ENCODE assay signal across 8 cellular contexts in genomic region chr13:45511310-45512147, GRCh38. TPM values are rescaled to one million over a fixed set of nuclear protein-coding genes. Genes with fewer than 3 reads are reported as not detected.
DNase-seq lines count a peak whose midpoint lies in the region; ATAC-seq and TF ChIP-seq lines count a peak whose summit lies in the region.

No MANE protein-coding gene starts in this region.

- H3K79me1 ChIP-seq in neuronal stem cell (ENCODE audit: low read depth, low read length) = no peaks in the 10 kb centered on the region

- no peak overlapping the region for H2BK120ac ChIP-seq in neuronal stem cell (ENCODE audit: low read depth, low read length)

- no peak overlapping the region for H3K23ac ChIP-seq in neuronal stem cell (ENCODE audit: low read depth, low read length, poor library complexity)

- H3K4me1 Mint-ChIP-seq in Calu3 (ENCODE audit: low read depth, unreplicated experiment) = no peaks in the 10 kb centered on the region
- peaks cover 8% of the 10 kb centered on the region for H3K4me1 Mint-ChIP-seq in activated B cell treated with CpG ODN at 0.5 μM for 24 hours

- DNase-seq in Calu3 = peak; percentile 19
- peak; percentile 58 for DNase-seq in NCI-H2171 treated with DMSO at 0.1 percent for 48 hours (lab: John Stamatoyannopoulos, UW)
- no peak for DNase-seq in activated B cell treated with CpG ODN at 0.5 μM for 24 hours
- peak; percentile 84 for DNase-seq in fibroblast of the aortic adventitia (ENCODE audit: low read depth)
- DNase-seq in neuronal stem cell (ENCODE audit: low spot score) = peak; percentile 69

- no peak overlapping the region for H2BK5ac ChIP-seq in neuronal stem cell (ENCODE audit: low read length)

- peaks cover 10 to 82% of the 10 kb centered on the region in 2 donors for H3K36me3 ChIP-seq in neuronal stem cell (replicated peaks in 1 of 2; ENCODE audit: control insufficient read depth in 2 of 2, insufficient read depth in 2 of 2, low read length in 2 of 2)

- H3K27ac ChIP-seq in neuronal stem cell (replicated peaks; ENCODE audit: low read length) = no peak overlapping the region

- TF ChIP-seq CTCF in Calu3 (IDR thresholded peaks at IDR 0.05; ENCODE audit: unreplicated experiment) (no peak), activated B cell treated with CpG ODN at 0.5 μM for 24 hours (IDR thresholded peaks at IDR 0.05) (peak; percentile 83), fibroblast of the aortic adventitia (IDR thresholded peaks at IDR 0.05; ENCODE audit: insufficient read depth, low read length) (peak; percentile 85)

- peaks cover 0 to 7% of the 10 kb centered on the region in 2 donors for H3K4me1 ChIP-seq in neuronal stem cell (ENCODE audit: control insufficient read depth in 2 of 2, insufficient read depth in 1 of 2, low read depth in 1 of 2, low read length in 2 of 2)

- intact Hi-C loops in Calu3 (cut with micrococcal nuclease; ENCODE audit: unreplicated experiment) = no loop called here
- intact Hi-C loops in activated B cell treated with CpG ODN at 0.5 μM for 24 hours (cut with micrococcal nuclease) = loop anchor here (1.0 kb wide), 3 partner anchors 464 to 810 kb away; no protein-coding TSS in a partner anchor

- H3K27ac Mint-ChIP-seq in Calu3 (ENCODE audit: unreplicated experiment) = no peak overlapping the region
- no peak overlapping the region for H3K27ac Mint-ChIP-seq in activated B cell treated with CpG ODN at 0.5 μM for 24 hours

- H2BK12ac ChIP-seq in neuronal stem cell (ENCODE audit: low read length) = no peak overlapping the region

- WGBS in neuronal stem cell (ENCODE audit: extremely low coverage in 2 of 2, insufficient read length in 2 of 2, insufficient replicate concordance in 1 of 2), 2 donors = no CpG with 5 or more reads among the region's 3 CpGs

- no peak overlapping the region for H2AFZ ChIP-seq in neuronal stem cell (ENCODE audit: low read length)

- H3K14ac ChIP-seq in neuronal stem cell (ENCODE audit: low read length) = no peak overlapping the region

- POLR2A ChIA-PET in activated B cell treated with CpG ODN at 0.5 μM for 24 hours (lab: Charles Lee) = no interaction called here

- H3K36me3 Mint-ChIP-seq in Calu3 (ENCODE audit: insufficient read depth, unreplicated experiment) (peaks cover 18% of the 10 kb centered on the region), activated B cell treated with CpG ODN at 0.5 μM for 24 hours (ENCODE audit: low read depth) (peaks cover 71% of the 10 kb centered on the region)

- H3K9ac ChIP-seq in neuronal stem cell (ENCODE audit: low read depth, low read length, poor library complexity) = no peak overlapping the region

- H2BK15ac ChIP-seq in neuronal stem cell (ENCODE audit: low read length) = no peak overlapping the region

- no peak overlapping the region for H3K4me3 Mint-ChIP-seq in Calu3 (ENCODE audit: low read depth, unreplicated experiment)
- no peak overlapping the region for H3K4me3 Mint-ChIP-seq in activated B cell treated with CpG ODN at 0.5 μM for 24 hours

- no peak overlapping the region for H3K4ac ChIP-seq in neuronal stem cell (ENCODE audit: low read length)

- no peaks in the 10 kb centered on the region for H3K9me3 ChIP-seq in neuronal stem cell (replicated peaks in 1 of 2; ENCODE audit: control insufficient read depth in 2 of 2, insufficient read depth in 1 of 2, low read depth in 1 of 2, low read length in 2 of 2)

- H3K27me3 Mint-ChIP-seq in Calu3 (ENCODE audit: unreplicated experiment) = no peaks in the 10 kb centered on the region
- no peaks in the 10 kb centered on the region for H3K27me3 Mint-ChIP-seq in activated B cell treated with CpG ODN at 0.5 μM for 24 hours

- CTCF ChIA-PET in Calu3 (lab: Charles Lee) (no interaction called here), activated B cell treated with CpG ODN at 0.5 μM for 24 hours (lab: Charles Lee) (interaction anchor here (1.0 to 1.5 kb wide), 4 partner anchors 8 to 810 kb away, joined by 3 to 5 read pairs (median 5); no protein-coding TSS in a partner anchor)

- H3K4me3 ChIP-seq in fibroblast of the aortic adventitia (ENCODE audit: low read depth, low read length) = no peak overlapping the region
- no peak overlapping the region for H3K4me3 ChIP-seq in neuronal stem cell (ENCODE audit: low read length in 2 of 2)

- no peaks in the 10 kb centered on the region for H3K27me3 ChIP-seq in neuronal stem cell (ENCODE audit: control insufficient read depth in 3 of 3, insufficient read depth in 3 of 3, low read depth in 1 of 3, low read length in 3 of 3)

- no peak overlapping the region for H3K4me2 ChIP-seq in neuronal stem cell (ENCODE audit: insufficient read depth, low read length, poor library complexity, severe bottlenecking)

- ATAC-seq in GM21723 (IDR thresholded peaks at IDR 0.05; ENCODE audit: unreplicated experiment) (peak; percentile 57), activated B cell treated with CpG ODN at 0.5 μM for 24 hours (ENCODE audit: low read depth) (peak; percentile 58), GM18870 (IDR thresholded peaks at IDR 0.05; ENCODE audit: unreplicated experiment) (no peak), GM21423 (IDR thresholded peaks at IDR 0.05; ENCODE audit: unreplicated experiment) (no peak)

- H3K18ac ChIP-seq in neuronal stem cell (ENCODE audit: low read length) = no peak overlapping the region

- H4K8ac ChIP-seq in neuronal stem cell (ENCODE audit: low read depth, low read length) = no peak overlapping the region

- no TSS peak for BruUV-seq in Calu3 (replicated peaks; lab: Mats Ljungman, UMichigan)

- no peak overlapping the region for H4K91ac ChIP-seq in neuronal stem cell (ENCODE audit: low read depth, low read length, poor library complexity)

- H2AK5ac ChIP-seq in neuronal stem cell (ENCODE audit: low read depth, low read length) = no peak overlapping the region

- H3K9me3 Mint-ChIP-seq in Calu3 (ENCODE audit: low read depth, unreplicated experiment) = no peaks in the 10 kb centered on the region
- H3K9me3 Mint-ChIP-seq in activated B cell treated with CpG ODN at 0.5 μM for 24 hours = no peaks in the 10 kb centered on the region

RNA-seq across cellular contexts. Expression of gene COG3, which starts 46.8 kb away (rescaled TPM):
- 18.4 and 21.6 TPM in 2 replicates for total RNA-seq in Calu3 (2022)
- total RNA-seq in activated B cell treated with CpG ODN at 0.5 μM for 24 hours = 26.0 and 31.6 TPM in 2 replicates
- total RNA-seq in fibroblast of the aortic adventitia (ENCODE audit: low replicate concordance) = 31.0 and 31.2 TPM in 2 replicates
- 11.3 TPM for polyA plus RNA-seq in neuronal stem cell (2013, experiment 1 of 2)
- 9.8 TPM for polyA plus RNA-seq in neuronal stem cell (2013, experiment 2 of 2)

Comparison
In these comparisons a context has a peak if more than half of its experiments do, and no peak if none do; other contexts are left out.
1. ATAC-seq: peak in GM21723 (single experiment) and activated B cell treated with CpG ODN at 0.5 μM for 24 hours (single experiment); none in GM18870 (single experiment) and GM21423 (single experiment).